Comparison of ENCODE assay signal across 7 cellular contexts in genomic region chr9:133081957-133082644, GRCh38. TPM values are rescaled to one million over a fixed set of nuclear protein-coding genes. Genes with fewer than 3 reads are reported as not detected.
DNase-seq lines count a peak whose midpoint lies in the region; FAIRE-seq and TF ChIP-seq lines count a peak whose summit lies in the region.
"Not testable (repeated sequence)": the region's sequence is repeated elsewhere in the genome, so short reads cannot be mapped to it uniquely, and the experiment has no call there.

No MANE protein-coding gene starts in this region.

- not testable (repeated sequence) for H2AK5ac ChIP-seq in neuronal stem cell (ENCODE audit: low read depth, low read length)

- DNase-seq in GM12891 (ENCODE audit: insufficient read length, low spot score); bronchial epithelial cell (ENCODE audit: low read depth); neuronal stem cell (ENCODE audit: low spot score): not testable (repeated sequence)
- DNase-seq in NCI-H1417 (lab: John Stamatoyannopoulos, UW), result peak in 2 of 3 experiments; percentile 56 to 72
- DNase-seq in NCI-H510A (lab: John Stamatoyannopoulos, UW), result peak; percentile 65
- peak; percentile 35 for DNase-seq in kidney

- peak overlapping the region; percentile 38 for H2AFZ ChIP-seq in neuronal stem cell (ENCODE audit: low read length)

- no CpG with 5 or more reads among the region's 12 CpGs for WGBS in neuronal stem cell (ENCODE audit: extremely low coverage in 2 of 2, insufficient read length in 2 of 2, insufficient replicate concordance in 1 of 2), 2 donors

- H3K14ac ChIP-seq in neuronal stem cell (ENCODE audit: low read length), result not testable (repeated sequence)

- not testable (repeated sequence) for H3K36me3 ChIP-seq in BLaER1; bronchial epithelial cell (ENCODE audit: control insufficient read depth, insufficient read depth, low read length); kidney (ENCODE audit: control insufficient read depth in 1 of 2, insufficient read depth in 2 of 2, low read length in 2 of 2); neuronal stem cell (replicated peaks in 1 of 2; ENCODE audit: control insufficient read depth in 2 of 2, insufficient read depth in 2 of 2, low read length in 2 of 2)

- H3K4me2 ChIP-seq in BLaER1, result peak overlapping the region; percentile 61
- not testable (repeated sequence) for H3K4me2 ChIP-seq in neuronal stem cell (ENCODE audit: insufficient read depth, low read length, poor library complexity, severe bottlenecking)

- H2BK5ac ChIP-seq in neuronal stem cell (ENCODE audit: low read length), result not testable (repeated sequence)

- not testable (repeated sequence) for TF ChIP-seq CTCF in bronchial epithelial cell (IDR thresholded peaks at IDR 0.05; ENCODE audit: insufficient read depth, low read length, severe bottlenecking); kidney (IDR thresholded peaks at IDR 0.05; ENCODE audit: borderline replicate concordance, extremely low read depth, insufficient read depth)

- H3K23ac ChIP-seq in neuronal stem cell (ENCODE audit: low read depth, low read length, poor library complexity), result not testable (repeated sequence)

- not testable (repeated sequence) for H3K79me1 ChIP-seq in neuronal stem cell (ENCODE audit: low read depth, low read length)

- H4K91ac ChIP-seq in neuronal stem cell (ENCODE audit: low read depth, low read length, poor library complexity), result peak overlapping the region; percentile 79

- TF ChIP-seq POLR2A in GM12891 (IDR thresholded peaks at IDR 0.05; ENCODE audit: low read depth, low read length), result not testable (repeated sequence)

- peaks cover 38% of the 10 kb centered on the region for H3K4me1 ChIP-seq in BLaER1
- H3K4me1 ChIP-seq in kidney (ENCODE audit: control insufficient read depth in 1 of 2, insufficient read depth in 1 of 2, low read depth in 1 of 2, low read length in 2 of 2); neuronal stem cell (ENCODE audit: control insufficient read depth in 2 of 2, insufficient read depth in 1 of 2, low read depth in 1 of 2, low read length in 2 of 2): not testable (repeated sequence)

- peak; percentile 54 for FAIRE-seq in GM12891 (lab: Jason Lieb, UNC)
- FAIRE-seq in bronchial epithelial cell (lab: Jason Lieb, UNC), result peak; percentile 91
- FAIRE-seq in kidney (lab: Jason Lieb, UNC), result not testable (repeated sequence)

- H4K8ac ChIP-seq in neuronal stem cell (ENCODE audit: low read depth, low read length), result not testable (repeated sequence)

- H3K4me3 ChIP-seq in BLaER1; bronchial epithelial cell (ENCODE audit: low read depth, low read length); kidney (ENCODE audit: low read length in 2 of 2); neuronal stem cell (ENCODE audit: low read length in 2 of 2): not testable (repeated sequence)

- not testable (repeated sequence) for H2BK120ac ChIP-seq in neuronal stem cell (ENCODE audit: low read depth, low read length)

- not testable (repeated sequence) for H3K9ac ChIP-seq in BLaER1; kidney (ENCODE audit: low read length in 2 of 2); neuronal stem cell (ENCODE audit: low read depth, low read length, poor library complexity)

- H3K18ac ChIP-seq in neuronal stem cell (ENCODE audit: low read length), result peak overlapping the region; percentile 70

- H3K27ac ChIP-seq in BLaER1; kidney (ENCODE audit: low read depth in 2 of 2, low read length in 2 of 2); neuronal stem cell (replicated peaks; ENCODE audit: low read length): not testable (repeated sequence)

- not testable (repeated sequence) for H2BK12ac ChIP-seq in neuronal stem cell (ENCODE audit: low read length)

- H3K27me3 ChIP-seq in BLaER1; bronchial epithelial cell (ENCODE audit: control insufficient read depth, insufficient read depth, low read length); neuronal stem cell (ENCODE audit: control insufficient read depth in 3 of 3, insufficient read depth in 3 of 3, low read depth in 1 of 3, low read length in 3 of 3): not testable (repeated sequence)

- not testable (repeated sequence) for H3K9me3 ChIP-seq in BLaER1; kidney (ENCODE audit: control insufficient read depth in 1 of 2, low read length in 2 of 2); neuronal stem cell (replicated peaks in 1 of 2; ENCODE audit: control insufficient read depth in 2 of 2, insufficient read depth in 1 of 2, low read depth in 1 of 2, low read length in 2 of 2)

- peak overlapping the region; percentile 49 for H2BK15ac ChIP-seq in neuronal stem cell (ENCODE audit: low read length)

- not testable (repeated sequence) for H4K20me1 ChIP-seq in BLaER1

- intact Hi-C loops in kidney (cut with DNase I), result not testable (repeated sequence)

- not testable (repeated sequence) for H3K4ac ChIP-seq in neuronal stem cell (ENCODE audit: low read length)

RNA-seq across cellular contexts. Expression of gene CEL, which starts 20.3 kb away (rescaled TPM):
- 0.89 TPM for polyA plus RNA-seq in GM12891 (2012; ENCODE audit: low read depth, missing spikeins)
- total RNA-seq in bronchial epithelial cell (0.53 and 1.3 TPM in 2 replicates), kidney (1.0 TPM)
- polyA plus RNA-seq in kidney (ENCODE audit: insufficient read depth, low read depth, low replicate concordance), result 16.7 TPM
- 3.7 TPM for polyA plus RNA-seq in neuronal stem cell (2013, experiment 1 of 2)
- 4.0 TPM for polyA plus RNA-seq in neuronal stem cell (2013, experiment 2 of 2)

RNA-seq across cellular contexts. Expression of gene RALGDS, which starts 38.9 kb away (rescaled TPM):
- polyA plus RNA-seq in GM12891 (2012; ENCODE audit: low read depth, missing spikeins), result 27.7 TPM
- 18.7 and 21.1 TPM in 2 replicates for total RNA-seq in bronchial epithelial cell
- 43.3 TPM for total RNA-seq in kidney
- 13.0 TPM for polyA plus RNA-seq in kidney (ENCODE audit: insufficient read depth, low read depth, low replicate concordance)
- 48.3 TPM for polyA plus RNA-seq in neuronal stem cell (2013, experiment 1 of 2)
- 47.0 TPM for polyA plus RNA-seq in neuronal stem cell (2013, experiment 2 of 2)

RNA-seq across cellular contexts. Expression of gene GTF3C5, which starts 51.3 kb away (rescaled TPM):
- 39.0 TPM for polyA plus RNA-seq in GM12891 (2012; ENCODE audit: low read depth, missing spikeins)
- total RNA-seq in bronchial epithelial cell (29.7 and 31.4 TPM in 2 replicates), kidney (47.7 TPM)
- 38.0 TPM for polyA plus RNA-seq in kidney (ENCODE audit: insufficient read depth, low read depth, low replicate concordance)
- 61.8 TPM for polyA plus RNA-seq in neuronal stem cell (2013, experiment 1 of 2)
- polyA plus RNA-seq in neuronal stem cell (2013, experiment 2 of 2), result 62.4 TPM
